In genomic region chr6:21949211-21949801, GRCh38 we compare ENCODE assay signal across 16 cellular contexts.
DNase-seq lines count a peak whose midpoint lies in the region; ATAC-seq and TF ChIP-seq lines count a peak whose summit lies in the region.
"Had no signal": no experiment of that assay in that cellular context is flagged by ENCODE, and none has a peak within 500 bp of the region (broad histone marks: within the 10 kb centered on the region; RNA-seq: fewer than 3 reads in every experiment).

No MANE protein-coding gene starts in this region.

- H3K27ac ChIP-seq in foreskin keratinocyte: no peak overlapping the region
- H3K27ac ChIP-seq: ascending aorta, pancreas had no signal

- H3K27ac Mint-ChIP-seq in nephron progenitor cell: peak overlapping the region; percentile 92
- H3K27ac Mint-ChIP-seq: activated B cell treated with CpG ODN at 0.5 μM for 24 hours; activated T-cell treated with anti-CD3 and anti-CD28 coated beads, Interleukin-2, amount 50 U/mL, for 72 hours; CD4-positive, alpha-beta T cell; stimulated activated naive CD8-positive, alpha-beta T cell treated with anti-CD3 and anti-CD28 coated beads, Interleukin-15, amount 100 ng/mL, for 72 hours had no signal

- peak overlapping the region; percentile 45 for H3K4me3 Mint-ChIP-seq in nephron progenitor cell
- H3K4me3 Mint-ChIP-seq: activated B cell treated with CpG ODN at 0.5 μM for 24 hours; activated T-cell treated with anti-CD3 and anti-CD28 coated beads, Interleukin-2, amount 50 U/mL, for 72 hours; CD4-positive, alpha-beta T cell; stimulated activated naive CD8-positive, alpha-beta T cell treated with anti-CD3 and anti-CD28 coated beads, Interleukin-15, amount 100 ng/mL, for 72 hours had no signal

- no peaks in the 10 kb centered on the region for H3K4me1 ChIP-seq in foreskin keratinocyte

- H3K9me3 Mint-ChIP-seq in nephron progenitor cell: no peaks in the 10 kb centered on the region
- H3K9me3 Mint-ChIP-seq: activated B cell treated with CpG ODN at 0.5 μM for 24 hours; activated T-cell treated with anti-CD3 and anti-CD28 coated beads, Interleukin-2, amount 50 U/mL, for 72 hours; CD4-positive, alpha-beta T cell; stimulated activated naive CD8-positive, alpha-beta T cell treated with anti-CD3 and anti-CD28 coated beads, Interleukin-15, amount 100 ng/mL, for 72 hours had no signal

- TF ChIP-seq CTCF in nephron progenitor cell (IDR thresholded peaks at IDR 0.05) (no peak), foreskin keratinocyte (conservative IDR thresholded peaks at IDR 0.05) (no peak)

- H3K27me3 ChIP-seq in foreskin keratinocyte: no peaks in the 10 kb centered on the region
- H3K27me3 ChIP-seq: ascending aorta, pancreas had no signal

- H3K27me3 Mint-ChIP-seq in nephron progenitor cell (ENCODE audit: low read depth, poor library complexity): peaks cover 4% of the 10 kb centered on the region
- H3K27me3 Mint-ChIP-seq: activated B cell treated with CpG ODN at 0.5 μM for 24 hours; CD4-positive, alpha-beta T cell; stimulated activated naive CD8-positive, alpha-beta T cell treated with anti-CD3 and anti-CD28 coated beads, Interleukin-15, amount 100 ng/mL, for 72 hours had no signal

- ATAC-seq in GM21786 (IDR thresholded peaks at IDR 0.05; ENCODE audit: unreplicated experiment): no peak
- ATAC-seq in foreskin keratinocyte: no peak
- ATAC-seq: activated T-cell treated with anti-CD3 and anti-CD28 coated beads, Interleukin-2, amount 50 U/mL, for 72 hours; pancreas; stimulated activated naive CD8-positive, alpha-beta T cell treated with anti-CD3 and anti-CD28 coated beads, Interleukin-15, amount 100 ng/mL, for 72 hours had no signal

- H3K36me3 Mint-ChIP-seq in nephron progenitor cell (ENCODE audit: low read depth): peaks cover 31% of the 10 kb centered on the region

- H3K4me1 Mint-ChIP-seq in nephron progenitor cell: peaks cover 79% of the 10 kb centered on the region
- H3K4me1 Mint-ChIP-seq: activated B cell treated with CpG ODN at 0.5 μM for 24 hours had no signal

- DNase-seq in DMS153 (lab: John Stamatoyannopoulos, UW): peak; percentile 56
- DNase-seq in NCI-H1092 (lab: John Stamatoyannopoulos, UW): peak; percentile 6
- DNase-seq in SW480 (ENCODE audit: low spot score): peak; percentile 22
- DNase-seq in nephron progenitor cell: no peak
- DNase-seq in foreskin keratinocyte: no peak
- DNase-seq in SIG-M5 (lab: John Stamatoyannopoulos, UW): no peak
- no peak for DNase-seq in activated CD4-positive, alpha-beta T cell treated with anti-CD3 and anti-CD28 coated beads, Interleukin-2, amount 50 U/mL, for 4 hours
- DNase-seq: activated B cell treated with CpG ODN at 0.5 μM for 24 hours; activated T-cell treated with anti-CD3 and anti-CD28 coated beads, Interleukin-2, amount 50 U/mL, for 72 hours; CD4-positive, alpha-beta T cell; NCI-H1694; pancreas; stimulated activated CD4-positive, alpha-beta T cell treated with anti-CD3 and anti-CD28 coated beads, Interleukin-2, amount 100 ng/mL, for 48 hours; stimulated activated naive CD8-positive, alpha-beta T cell treated with anti-CD3 and anti-CD28 coated beads, Interleukin-15, amount 100 ng/mL, for 72 hours had no signal

Comparison
In these comparisons a context has a peak if more than half of its experiments do, and no peak if none do; other contexts are left out.
1. DNase-seq: peak in DMS153 (single experiment), NCI-H1092 (single experiment) and SW480 (single experiment); none in nephron progenitor cell (single experiment), foreskin keratinocyte (0 of 2), SIG-M5 (single experiment) and activated CD4-positive, alpha-beta T cell treated with anti-CD3 and anti-CD28 coated beads, Interleukin-2, amount 50 U/mL, for 4 hours (0 of 2).